In genomic region chr2:195477996-195478382, GRCh38 we compare ENCODE assay signal across 14 cellular contexts.
DNase-seq lines count a peak whose midpoint lies in the region; ATAC-seq and TF ChIP-seq lines count a peak whose summit lies in the region.
"Had no signal": no experiment of that assay in that cellular context is flagged by ENCODE, and none has a peak within 500 bp of the region (broad histone marks: within the 10 kb centered on the region; RNA-seq: fewer than 3 reads in every experiment).

No MANE protein-coding gene starts in this region.

- in situ Hi-C loops in brain microvascular endothelial cell (cut with HindIII; ENCODE audit: low pct_ligation_motif_present, low sequenced_read_pairs), result loop anchor here (25.0 kb wide), 1 partner anchor 184 kb away; the partner anchor contains the start of gene SLC39A10

- DNase-seq in GM03348 (ENCODE audit: low spot score), result peak; percentile 5
- DNase-seq in brain microvascular endothelial cell, result peak; percentile 20
- no peak for DNase-seq in activated gamma-delta T cell treated with Interleukin-2 at 50 U/mL for 16 hours
- no peak for DNase-seq in stimulated activated CD4-positive, alpha-beta T cell treated with anti-CD3 and anti-CD28 coated beads, Interleukin-1b, Interleukin-23, amount 100 ng/mL, for 48 hours
- no peak for DNase-seq in NCI-H1092 treated with DMSO at 0.1 percent for 48 hours (lab: John Stamatoyannopoulos, UW)
- no peak for DNase-seq in ecto neural progenitor cell (ENCODE audit: low spot score)
- DNase-seq: head of caudate nucleus; naive thymus-derived CD8-positive, alpha-beta T cell; NCI-H1694 treated with DMSO at 0.1 percent for 48 hours; right lobe of liver had no signal

- no peak for TF ChIP-seq CTCF in brain microvascular endothelial cell (IDR thresholded peaks at IDR 0.05; ENCODE audit: low read depth, low read length, missing control alignments)

- H3K36me3 ChIP-seq in brain microvascular endothelial cell (replicated peaks), result no peaks in the 10 kb centered on the region
- H3K36me3 ChIP-seq: right lobe of liver, SJCRH30, tibial nerve had no signal

- ATAC-seq in GM19395 (IDR thresholded peaks at IDR 0.05; ENCODE audit: unreplicated experiment), result peak; percentile 51
- ATAC-seq in HG03159 (IDR thresholded peaks at IDR 0.05; ENCODE audit: unreplicated experiment), result peak; percentile 9
- ATAC-seq: naive thymus-derived CD8-positive, alpha-beta T cell; right lobe of liver had no signal

- H3K27ac ChIP-seq in brain microvascular endothelial cell, result peak overlapping the region; percentile 60
- H3K27ac ChIP-seq: right lobe of liver, SJCRH30, tibial nerve had no signal

- no peak overlapping the region for H3K4me3 ChIP-seq in brain microvascular endothelial cell (ENCODE audit: low read depth, low read length)
- H3K4me3 ChIP-seq: right lobe of liver, SJCRH30, tibial nerve had no signal

- H3K27me3 ChIP-seq in brain microvascular endothelial cell (replicated peaks), result no peaks in the 10 kb centered on the region
- H3K27me3 ChIP-seq: right lobe of liver, tibial nerve had no signal

Comparison
In these comparisons a context has a peak if more than half of its experiments do, and no peak if none do; other contexts are left out.
1. DNase-seq: peak in GM03348 (single experiment) and brain microvascular endothelial cell (single experiment); none in activated gamma-delta T cell treated with Interleukin-2 at 50 U/mL for 16 hours (single experiment), stimulated activated CD4-positive, alpha-beta T cell treated with anti-CD3 and anti-CD28 coated beads, Interleukin-1b, Interleukin-23, amount 100 ng/mL, for 48 hours (single experiment), NCI-H1092 treated with DMSO at 0.1 percent for 48 hours (single experiment) and ecto neural progenitor cell (single experiment).